In genomic region chr6:38650207-38650752, GRCh38 we compare ENCODE assay signal across 36 cellular contexts.
"Had no signal": no experiment of that assay in that cellular context is flagged by ENCODE, and none has a peak within 500 bp of the region (broad histone marks: within the 10 kb centered on the region; RNA-seq: fewer than 3 reads in every experiment).

No MANE protein-coding gene starts in this region.

- H3K4me1 Mint-ChIP-seq: activated B cell treated with CpG ODN at 0.5 μM for 24 hours; activated CD4-positive, alpha-beta T cell treated with anti-CD3 and anti-CD28 coated beads, Interleukin-2, amount 10 ng/mL, durations not matched to agents 24 days and 14 days; activated naive CD4-positive, alpha-beta T cell treated with anti-CD3 and anti-CD28 coated beads, Interleukin-2, amount 10 ng/mL, durations not matched to agents 7 days and 5 days; activated naive CD4-positive, alpha-beta T cell treated with anti-CD3 and anti-CD28 coated beads, Interleukin-2, amount 50 U/mL, for 24 hours; activated naive CD8-positive, alpha-beta T cell treated with anti-CD3 and anti-CD28 coated beads, Interleukin-2, amount 10 ng/mL, durations not matched to agents 7 days and 5 days; activated naive CD8-positive, alpha-beta T cell treated with anti-CD3 and anti-CD28 coated beads, Interleukin-2, amount 50 U/mL, for 24 hours; central memory CD8-positive, alpha-beta T cell had no signal

- H3K4me3 Mint-ChIP-seq: activated B cell treated with CpG ODN at 0.5 μM for 24 hours; activated CD4-positive, alpha-beta memory T cell treated with anti-CD3 and anti-CD28 coated beads for 36 hours; activated CD4-positive, alpha-beta T cell treated with anti-CD3 and anti-CD28 coated beads, Interleukin-2, amount 10 ng/mL, durations not matched to agents 24 days and 14 days; activated CD8-positive, alpha-beta T cell treated with anti-CD3 and anti-CD28 coated beads for 36 hours; activated naive CD4-positive, alpha-beta T cell treated with anti-CD3 and anti-CD28 coated beads, Interleukin-2, amount 10 ng/mL, durations not matched to agents 7 days and 5 days; activated naive CD4-positive, alpha-beta T cell treated with anti-CD3 and anti-CD28 coated beads, Interleukin-2, amount 50 U/mL, for 24 hours; activated naive CD8-positive, alpha-beta T cell; activated naive CD8-positive, alpha-beta T cell treated with anti-CD3 and anti-CD28 coated beads, Interleukin-2, amount 10 ng/mL, durations not matched to agents 7 days and 5 days; activated naive CD8-positive, alpha-beta T cell treated with anti-CD3 and anti-CD28 coated beads, Interleukin-2, amount 50 U/mL, for 24 hours; activated T-helper 1 cell treated with anti-CD3 and anti-CD28 coated beads, Interleukin-12 subunit alpha, Interleukin-12 subunit beta, Interleukin-2, Interleukin-4 antibody, amounts not matched to agents 30 ng/mL and 10 ng/mL and 1 ng/mL, durations not matched to agents 14 hours and 24 hours and 36 hours; brain; central memory CD8-positive, alpha-beta T cell; T-helper 1 cell treated with Interleukin-12 subunit alpha and Interleukin-12 subunit beta and Interleukin-4 antibody, amounts not matched to agents 30 μg/mL and 1 μg/mL, for 36 hours; T-helper 2 cell treated with Interferon-gamma antibody and Interleukin-4, amounts not matched to agents 5 μg/mL and 100 μg/mL, for 36 hours had no signal

- H3K4me3 ChIP-seq: ascending aorta, cardiac muscle cell had no signal

- H3K9me3 ChIP-seq: ascending aorta had no signal

- H3K27ac Mint-ChIP-seq: activated B cell treated with CpG ODN at 0.5 μM for 24 hours; activated CD4-positive, alpha-beta memory T cell treated with anti-CD3 and anti-CD28 coated beads for 36 hours; activated CD4-positive, alpha-beta T cell treated with anti-CD3 and anti-CD28 coated beads, Interleukin-2, amount 10 ng/mL, durations not matched to agents 24 days and 14 days; activated CD8-positive, alpha-beta T cell treated with anti-CD3 and anti-CD28 coated beads for 36 hours; activated naive CD4-positive, alpha-beta T cell treated with anti-CD3 and anti-CD28 coated beads, Interleukin-2, amount 10 ng/mL, durations not matched to agents 7 days and 5 days; activated naive CD4-positive, alpha-beta T cell treated with anti-CD3 and anti-CD28 coated beads, Interleukin-2, amount 50 U/mL, for 24 hours; activated naive CD8-positive, alpha-beta T cell; activated naive CD8-positive, alpha-beta T cell treated with anti-CD3 and anti-CD28 coated beads, Interleukin-2, amount 10 ng/mL, durations not matched to agents 7 days and 5 days; activated naive CD8-positive, alpha-beta T cell treated with anti-CD3 and anti-CD28 coated beads, Interleukin-2, amount 50 U/mL, for 24 hours; activated T-helper 1 cell treated with anti-CD3 and anti-CD28 coated beads, Interleukin-12 subunit alpha, Interleukin-12 subunit beta, Interleukin-2, Interleukin-4 antibody, amounts not matched to agents 30 ng/mL and 10 ng/mL and 1 ng/mL, durations not matched to agents 14 hours and 24 hours and 36 hours; activated T-helper 2 cell treated with anti-CD3 and anti-CD28 coated beads, Interferon-gamma antibody, Interleukin-2, Interleukin-4, amounts not matched to agents 10 μg/mL and 5 μg/mL and 100 μg/mL, durations not matched to agents 14 hours and 24 hours and 36 hours; brain; T-helper 1 cell treated with Interleukin-12 subunit alpha and Interleukin-12 subunit beta and Interleukin-4 antibody, amounts not matched to agents 30 μg/mL and 1 μg/mL, for 36 hours; T-helper 2 cell treated with Interferon-gamma antibody and Interleukin-4, amounts not matched to agents 5 μg/mL and 100 μg/mL, for 36 hours had no signal

- FAIRE-seq: bronchial epithelial cell, TTC549 had no signal

- H3K36me3 ChIP-seq: cardiac muscle cell had no signal

- DNase-seq: activated B cell treated with CpG ODN at 0.5 μM for 24 hours; activated CD4-positive, alpha-beta memory T cell treated with anti-CD3 and anti-CD28 coated beads for 36 hours; activated CD4-positive, alpha-beta T cell treated with anti-CD3 and anti-CD28 coated beads, Interleukin-2, amount 10 ng/mL, durations not matched to agents 24 days and 14 days; activated CD4-positive, alpha-beta T cell treated with anti-CD3 and anti-CD28 coated beads, Interleukin-2, amount 50 U/mL, for 1 hour; activated CD4-positive, alpha-beta T cell treated with anti-CD3 and anti-CD28 coated beads, Interleukin-2, amount 50 U/mL, for 4 hours; activated CD4-positive, CD25-positive, alpha-beta regulatory T cell treated with anti-CD3 and anti-CD28 coated beads, Interleukin-2, amount 50 U/mL, for 72 hours; activated CD8-positive, alpha-beta memory T cell treated with anti-CD3 and anti-CD28 coated beads, Interleukin-2, amount 50 U/mL, for 4 hours; activated CD8-positive, alpha-beta T cell treated with anti-CD3 and anti-CD28 coated beads for 36 hours; activated effector memory CD4-positive, alpha-beta T cell treated with Interleukin-2 at 50 U/mL for 16 hours; activated gamma-delta T cell; activated naive CD4-positive, alpha-beta T cell treated with anti-CD3 and anti-CD28 coated beads, Interleukin-2, amount 10 ng/mL, durations not matched to agents 7 days and 5 days; activated naive CD4-positive, alpha-beta T cell treated with Interleukin-2 at 50 U/mL for 16 hours; activated naive CD8-positive, alpha-beta T cell treated with anti-CD3 and anti-CD28 coated beads, Interleukin-2, amount 10 ng/mL, durations not matched to agents 7 days and 5 days; activated naive CD8-positive, alpha-beta T cell treated with anti-CD3 and anti-CD28 coated beads, Interleukin-2, amount 50 U/mL, for 24 hours; activated T-cell treated with anti-CD3 and anti-CD28 coated beads for 4 hours; activated T-cell treated with anti-CD3 and anti-CD28 coated beads, Interleukin-2, amount 50 U/mL, for 1 hour; activated T-cell treated with anti-CD3 and anti-CD28 coated beads, Interleukin-2, amount 50 U/mL, for 48 hours; amygdala; anterior cingulate cortex; caudate nucleus; cerebellar nuclear complex; T-helper 1 cell; T-helper 9 cell had no signal

- H3K27me3 Mint-ChIP-seq: activated B cell treated with CpG ODN at 0.5 μM for 24 hours; activated CD4-positive, alpha-beta memory T cell treated with anti-CD3 and anti-CD28 coated beads for 36 hours; activated CD4-positive, alpha-beta T cell treated with anti-CD3 and anti-CD28 coated beads, Interleukin-2, amount 10 ng/mL, durations not matched to agents 24 days and 14 days; activated CD8-positive, alpha-beta T cell treated with anti-CD3 and anti-CD28 coated beads for 36 hours; activated naive CD4-positive, alpha-beta T cell treated with anti-CD3 and anti-CD28 coated beads, Interleukin-2, amount 10 ng/mL, durations not matched to agents 7 days and 5 days; activated naive CD4-positive, alpha-beta T cell treated with anti-CD3 and anti-CD28 coated beads, Interleukin-2, amount 50 U/mL, for 24 hours; activated naive CD8-positive, alpha-beta T cell; activated naive CD8-positive, alpha-beta T cell treated with anti-CD3 and anti-CD28 coated beads, Interleukin-2, amount 10 ng/mL, durations not matched to agents 7 days and 5 days; activated naive CD8-positive, alpha-beta T cell treated with anti-CD3 and anti-CD28 coated beads, Interleukin-2, amount 50 U/mL, for 24 hours; brain; central memory CD8-positive, alpha-beta T cell had no signal

- H3K27me3 ChIP-seq: ascending aorta, cardiac muscle cell had no signal

- ATAC-seq: activated CD8-positive, alpha-beta T cell treated with anti-CD3 and anti-CD28 coated beads for 36 hours; activated naive CD8-positive, alpha-beta T cell treated with anti-CD3 and anti-CD28 coated beads, Interleukin-2, amount 50 U/mL, for 24 hours had no signal

- H3K4me1 ChIP-seq: ascending aorta had no signal

- H3K9me3 Mint-ChIP-seq: activated CD4-positive, alpha-beta memory T cell treated with anti-CD3 and anti-CD28 coated beads for 36 hours; activated CD4-positive, alpha-beta T cell treated with anti-CD3 and anti-CD28 coated beads, Interleukin-2, amount 10 ng/mL, durations not matched to agents 24 days and 14 days; activated naive CD4-positive, alpha-beta T cell treated with anti-CD3 and anti-CD28 coated beads, Interleukin-2, amount 50 U/mL, for 24 hours; activated naive CD8-positive, alpha-beta T cell treated with anti-CD3 and anti-CD28 coated beads, Interleukin-2, amount 50 U/mL, for 24 hours; activated T-helper 1 cell treated with anti-CD3 and anti-CD28 coated beads, Interleukin-12 subunit alpha, Interleukin-12 subunit beta, Interleukin-2, Interleukin-4 antibody, amounts not matched to agents 30 ng/mL and 10 ng/mL and 1 ng/mL, durations not matched to agents 14 hours and 24 hours and 36 hours; central memory CD8-positive, alpha-beta T cell; T-helper 1 cell treated with Interleukin-12 subunit alpha and Interleukin-12 subunit beta and Interleukin-4 antibody, amounts not matched to agents 30 μg/mL and 1 μg/mL, for 36 hours had no signal

- H3K27ac ChIP-seq: ascending aorta, cardiac muscle cell, VCaP had no signal
